Comparison of ENCODE assay signal across 1 cellular context in the genomic region with DNA sequence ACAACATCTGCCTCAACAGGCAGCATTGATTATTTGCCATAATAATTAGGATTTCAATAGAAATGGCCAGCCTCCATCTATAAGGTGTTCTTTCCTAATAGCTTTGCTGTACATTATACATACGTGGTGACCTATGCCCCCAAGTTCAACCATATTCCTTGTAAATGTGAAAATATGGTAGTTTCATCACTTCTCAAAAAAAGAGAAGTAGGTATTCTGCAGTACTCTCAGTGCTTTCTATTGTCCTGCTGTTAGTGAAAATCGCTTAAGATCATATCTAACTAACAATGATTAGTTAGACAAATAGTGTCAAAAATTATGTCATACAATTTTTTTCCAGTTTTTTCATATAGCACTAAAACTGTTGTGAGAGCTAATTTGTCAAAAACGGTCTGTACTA.
TF ChIP-seq lines count a peak whose summit lies in the region.

No MANE protein-coding gene starts in this region.

TF ChIP-seq in HCT116, 20 proteins besides CTCF, POLR2A, EP300 and RAD21 (continued from another document):
- TF ChIP-seq TCF7L2 (IDR thresholded peaks at IDR 0.05; ENCODE audit: borderline replicate concordance, extremely low read depth, insufficient read depth, insufficient read length) = no peak
